In genomic region chrX:15336023-15336413, GRCh38 we compare ENCODE assay signal across 8 cellular contexts. TPM values are rescaled to one million over a fixed set of nuclear protein-coding genes. Genes with fewer than 3 reads are reported as not detected.
DNase-seq lines count a peak whose midpoint lies in the region; ATAC-seq, FAIRE-seq and TF ChIP-seq lines count a peak whose summit lies in the region.

No MANE protein-coding gene starts in this region.

- H3K4me1 Mint-ChIP-seq in endodermal cell (peaks cover 4% of the 10 kb centered on the region), nephron (peaks cover 9% of the 10 kb centered on the region)

- H3K4me3 ChIP-seq in MG63, result peak overlapping the region; percentile 92
- H3K4me3 ChIP-seq in endodermal cell (ENCODE audit: low read length), result peak overlapping the region; percentile 93

- H3K9ac ChIP-seq in endodermal cell (ENCODE audit: extremely low read depth, low read length, poor library complexity, severe bottlenecking), result peak overlapping the region; percentile 77

- H3K27ac Mint-ChIP-seq in endodermal cell (peak overlapping the region; percentile 92), nephron (peak overlapping the region; percentile 44 to 91 (median 65))

- H3K9me3 ChIP-seq in MG63 (no peaks in the 10 kb centered on the region), endodermal cell (ENCODE audit: control insufficient read depth, low read length) (no peaks in the 10 kb centered on the region)

- no peak for FAIRE-seq in GM12891 (lab: Jason Lieb, UNC)

- no peak overlapping the region for H3K27ac ChIP-seq in endodermal cell (ENCODE audit: low read depth, low read length)

- H3K36me3 ChIP-seq in MG63 (no peaks in the 10 kb centered on the region), endodermal cell (ENCODE audit: control insufficient read depth, insufficient read depth, low read length) (peaks cover 15% of the 10 kb centered on the region)

- no peaks in the 10 kb centered on the region for H3K4me1 ChIP-seq in endodermal cell (ENCODE audit: control insufficient read depth, insufficient read depth, low read length)

- no peak for TF ChIP-seq CTCF in endodermal cell (conservative IDR thresholded peaks at IDR 0.05)
- TF ChIP-seq CTCF in nephron (IDR thresholded peaks at IDR 0.05; ENCODE audit: unreplicated experiment in 3 of 3), result no peak

- peak overlapping the region; percentile 96 for H3K4me3 Mint-ChIP-seq in endodermal cell
- H3K4me3 Mint-ChIP-seq in nephron, result peak overlapping the region; percentile 91 to 94 (median 92)

- H3K27me3 ChIP-seq in MG63, result no peaks in the 10 kb centered on the region
- peaks cover 24% of the 10 kb centered on the region for H3K27me3 ChIP-seq in endodermal cell (ENCODE audit: control insufficient read depth, insufficient read depth, low read length, poor library complexity, severe bottlenecking)

- ATAC-seq in GM19463 (IDR thresholded peaks at IDR 0.05; ENCODE audit: unreplicated experiment), result no peak

- WGBS in endodermal cell (ENCODE audit: insufficient coverage in 1 of 2, insufficient read length in 1 of 2), 2 experiments, result 3 to 8% methylated on average over 2 to 9 of the region's 10 CpGs

- peaks cover 21% of the 10 kb centered on the region for H3K27me3 Mint-ChIP-seq in endodermal cell (ENCODE audit: insufficient read depth)
- H3K27me3 Mint-ChIP-seq in nephron (ENCODE audit: low read depth), result peaks cover 9% of the 10 kb centered on the region

- DNase-seq in DMS53 (lab: John Stamatoyannopoulos, UW) (peak; percentile 90), MG63 (peak; percentile 14), endodermal cell (no peak), mesenteric fat pad (ENCODE audit: low spot score) (no peak), GM12891 (ENCODE audit: insufficient read length, low spot score) (no peak)
- DNase-seq in activated CD4-positive, alpha-beta T cell treated with anti-CD3 and anti-CD28 coated beads for 4 hours, result peak; percentile 23 to 28

- no peak for TF ChIP-seq POLR2A in GM12891 (IDR thresholded peaks at IDR 0.05; ENCODE audit: low read depth, low read length)

- H3K36me3 Mint-ChIP-seq in endodermal cell (ENCODE audit: low read depth), result peaks cover 6% of the 10 kb centered on the region
- no peaks in the 10 kb centered on the region for H3K36me3 Mint-ChIP-seq in nephron (ENCODE audit: low read depth)

- H3K9me3 Mint-ChIP-seq in endodermal cell (no peaks in the 10 kb centered on the region), nephron (no peaks in the 10 kb centered on the region)

TF ChIP-seq in GM12891, 5 proteins besides CTCF, POLR2A, EP300 and RAD21:
- no peak for TF ChIP-seq SPI1 (IDR thresholded peaks at IDR 0.05; ENCODE audit: low read depth, low read length)
- TF ChIP-seq POU2F2 (IDR thresholded peaks at IDR 0.05; ENCODE audit: low read depth, low read length), result no peak
- no peak for TF ChIP-seq TAF1 (IDR thresholded peaks at IDR 0.05; ENCODE audit: low read depth, low read length)

RNA-seq across cellular contexts. Expression of gene PIGA, which starts 0.7 kb away (rescaled TPM):
- total RNA-seq in MG63 (2014; rRNA removed; shearing (Covaris generic); ENCODE audit: low replicate concordance), result 3.9 and 6.9 TPM in 2 replicates
- total RNA-seq in endodermal cell (10 to 100 TPM; 12.6 to 21.6 TPM), mesenteric fat pad (16.6 TPM)
- polyA plus RNA-seq in endodermal cell (2013, experiment 1 of 2), result 12.0 TPM
- polyA plus RNA-seq in endodermal cell (2013, experiment 2 of 2), result 10.2 TPM
- polyA plus RNA-seq in GM12891 (2012; ENCODE audit: low read depth, missing spikeins), result 7.0 TPM

RNA-seq across cellular contexts. Expression of gene ASB11, which starts 20.6 kb away (rescaled TPM):
- not detected in 2 replicates for total RNA-seq in MG63 (2014; rRNA removed; shearing (Covaris generic); ENCODE audit: low replicate concordance)
- total RNA-seq in endodermal cell, result not detected
- not detected for polyA plus RNA-seq in endodermal cell (2013, experiment 1 of 2)
- not detected for polyA plus RNA-seq in endodermal cell (2013, experiment 2 of 2)
- total RNA-seq in mesenteric fat pad, result not detected
- not detected for polyA plus RNA-seq in GM12891 (2012; ENCODE audit: low read depth, missing spikeins)

RNA-seq across cellular contexts. Expression of gene VEGFD, which starts 48.2 kb away (rescaled TPM):
- total RNA-seq in MG63 (2014; rRNA removed; shearing (Covaris generic); ENCODE audit: low replicate concordance), result not detected in 2 replicates
- total RNA-seq in endodermal cell (under 1 TPM; 0.27 to 0.42 TPM), mesenteric fat pad (8.2 TPM)
- 1.5 TPM for polyA plus RNA-seq in endodermal cell (2013, experiment 1 of 2)
- 1.5 TPM for polyA plus RNA-seq in endodermal cell (2013, experiment 2 of 2)
- polyA plus RNA-seq in GM12891 (2012; ENCODE audit: low read depth, missing spikeins), result not detected

Comparison
In these comparisons a context has a peak if more than half of its experiments do, and no peak if none do; other contexts are left out.
1. DNase-seq: peak in DMS53 (single experiment), MG63 (single experiment) and activated CD4-positive, alpha-beta T cell treated with anti-CD3 and anti-CD28 coated beads for 4 hours (2 of 2); none in endodermal cell (single experiment), mesenteric fat pad (single experiment) and GM12891 (single experiment).